13 cellular contexts compared by ENCODE assay signal in genomic region chrX:23811135-23811781, GRCh38. TPM values are rescaled to one million over a fixed set of nuclear protein-coding genes. Genes with fewer than 3 reads are reported as not detected.
A peak's percentile ranks its signal among the peaks of the same experiment; 100 is the strongest.
DNase-seq lines count a peak whose midpoint lies in the region; ATAC-seq, FAIRE-seq and TF ChIP-seq lines count a peak whose summit lies in the region.
"Had no signal": no experiment of that assay in that cellular context is flagged by ENCODE, and none has a peak within 500 bp of the region (broad histone marks: within the 10 kb centered on the region; RNA-seq: fewer than 3 reads in every experiment).

No MANE protein-coding gene starts in this region.

- no peak overlapping the region for H4K91ac ChIP-seq in mesenchymal stem cell (ENCODE audit: low read length)

- FAIRE-seq in bronchial epithelial cell (lab: Jason Lieb, UNC), result no peak
- FAIRE-seq: islet of Langerhans had no signal

- no peak overlapping the region for H3K4me3 Mint-ChIP-seq in activated T-helper 2 cell treated with anti-CD3 and anti-CD28 coated beads, Interferon-gamma antibody, Interleukin-2, Interleukin-4, amounts not matched to agents 10 μg/mL and 5 μg/mL and 100 μg/mL, durations not matched to agents 14 hours and 24 hours and 36 hours (ENCODE audit: low read depth)
- H3K4me3 Mint-ChIP-seq: stimulated activated effector memory CD8-positive, alpha-beta T cell treated with anti-CD3 and anti-CD28 coated beads, Interleukin-12 subunit alpha, Interleukin-12 subunit beta, amount 100 ng/mL, for 72 hours had no signal

- H3K9me3 ChIP-seq in mesenchymal stem cell (ENCODE audit: control insufficient read depth, low read length), result peaks cover 8% of the 10 kb centered on the region

- H3K18ac ChIP-seq in mesenchymal stem cell (ENCODE audit: low read depth in 1 of 2, low read length in 2 of 2), result no peak overlapping the region

- TF ChIP-seq POLR2A in NB4 (IDR thresholded peaks at IDR 0.05; ENCODE audit: extremely low read depth, insufficient read length), result no peak

- H3K23ac ChIP-seq in mesenchymal stem cell (ENCODE audit: low read length in 2 of 2), result no peak overlapping the region

- no peak overlapping the region for H3K4ac ChIP-seq in mesenchymal stem cell (ENCODE audit: low read depth in 1 of 2, low read length in 2 of 2)

- H3K27ac ChIP-seq in mesenchymal stem cell (ENCODE audit: low read length, poor library complexity, severe bottlenecking), result no peak overlapping the region

- peak; percentile 9 for DNase-seq in AG10803 (ENCODE audit: low read depth)
- peak; percentile 81 for DNase-seq in NB4 (ENCODE audit: low read depth)
- peak; percentile 47 for DNase-seq in bronchial epithelial cell (ENCODE audit: low read depth)
- DNase-seq in mesenchymal stem cell, result no peak
- no peak for DNase-seq in NCI-H82 (lab: John Stamatoyannopoulos, UW)
- no peak for DNase-seq in activated T-helper 2 cell treated with anti-CD3 and anti-CD28 coated beads, Interferon-gamma antibody, Interleukin-2, Interleukin-4, amounts not matched to agents 10 μg/mL and 5 μg/mL and 100 μg/mL, durations not matched to agents 14 hours and 24 hours and 36 hours (ENCODE audit: low spot score)
- no peak for DNase-seq in HPDE6-E6E7 (ENCODE audit: extremely low spot score)
- DNase-seq: activated gamma-delta T cell, KG1, NCI-H774 had no signal

- H3K4me3 ChIP-seq in AG10803 (ENCODE audit: low read length) (no peak overlapping the region; the same call in 1 of the 2 replicates), NB4 (ENCODE audit: low read depth, low read length) (peak overlapping the region; percentile 5), bronchial epithelial cell (ENCODE audit: low read depth, low read length) (no peak overlapping the region), mesenchymal stem cell (ENCODE audit: insufficient read depth in 1 of 2, low read depth in 1 of 2, low read length in 2 of 2) (peak overlapping the region in 1 of 2 experiments; percentile 60)

- no peak overlapping the region for H2BK12ac ChIP-seq in mesenchymal stem cell (ENCODE audit: low read length in 2 of 2)

- no peak overlapping the region for H3K4me2 ChIP-seq in mesenchymal stem cell (ENCODE audit: low read length, poor library complexity, severe bottlenecking)

- H3K27me3 ChIP-seq in bronchial epithelial cell (ENCODE audit: control insufficient read depth, insufficient read depth, low read length) (no peaks in the 10 kb centered on the region), mesenchymal stem cell (ENCODE audit: control insufficient read depth in 1 of 2, insufficient read depth in 1 of 2, low read length in 2 of 2) (no peaks in the 10 kb centered on the region)

- H2BK120ac ChIP-seq in mesenchymal stem cell (ENCODE audit: low read depth, low read length), result no peak overlapping the region

- no peak overlapping the region for H4K8ac ChIP-seq in mesenchymal stem cell (ENCODE audit: low read length)

- peaks cover 2% of the 10 kb centered on the region for H3K4me1 Mint-ChIP-seq in activated T-helper 2 cell treated with anti-CD3 and anti-CD28 coated beads, Interferon-gamma antibody, Interleukin-2, Interleukin-4, amounts not matched to agents 10 μg/mL and 5 μg/mL and 100 μg/mL, durations not matched to agents 14 hours and 24 hours and 36 hours (ENCODE audit: low read depth)
- H3K4me1 Mint-ChIP-seq: stimulated activated effector memory CD8-positive, alpha-beta T cell treated with anti-CD3 and anti-CD28 coated beads, Interleukin-12 subunit alpha, Interleukin-12 subunit beta, amount 100 ng/mL, for 72 hours had no signal

- no peak overlapping the region for H2AFZ ChIP-seq in mesenchymal stem cell (ENCODE audit: low read depth, low read length)

- no peak for TF ChIP-seq CTCF in AG10803 (conservative IDR thresholded peaks at IDR 0.05; ENCODE audit: low read length)
- no peak for TF ChIP-seq CTCF in NB4 (IDR thresholded peaks at IDR 0.05; ENCODE audit: low read depth, low read length)
- TF ChIP-seq CTCF in bronchial epithelial cell (IDR thresholded peaks at IDR 0.05; ENCODE audit: insufficient read depth, low read length, severe bottlenecking), result no peak

- H3K36me3 ChIP-seq in bronchial epithelial cell (ENCODE audit: control insufficient read depth, insufficient read depth, low read length) (no peaks in the 10 kb centered on the region), mesenchymal stem cell (ENCODE audit: control insufficient read depth in 1 of 2, insufficient read depth in 2 of 2, low read depth in 1 of 2, low read length in 2 of 2) (no peaks in the 10 kb centered on the region)

- WGBS in mesenchymal stem cell, result 89% methylated on average over 8 of the region's 11 CpGs

- no peaks in the 10 kb centered on the region for H3K79me1 ChIP-seq in mesenchymal stem cell (replicated peaks; ENCODE audit: low read length, poor library complexity, severe bottlenecking)

- H3K36me3 Mint-ChIP-seq in activated T-helper 2 cell treated with anti-CD3 and anti-CD28 coated beads, Interferon-gamma antibody, Interleukin-2, Interleukin-4, amounts not matched to agents 10 μg/mL and 5 μg/mL and 100 μg/mL, durations not matched to agents 14 hours and 24 hours and 36 hours (ENCODE audit: low read depth), result no peaks in the 10 kb centered on the region
- H3K36me3 Mint-ChIP-seq: stimulated activated effector memory CD8-positive, alpha-beta T cell treated with anti-CD3 and anti-CD28 coated beads, Interleukin-12 subunit alpha, Interleukin-12 subunit beta, amount 100 ng/mL, for 72 hours had no signal

- H2BK15ac ChIP-seq in mesenchymal stem cell (ENCODE audit: low read depth, poor library complexity, severe bottlenecking), result no peak overlapping the region

- no peak overlapping the region for H3K27ac Mint-ChIP-seq in activated T-helper 2 cell treated with anti-CD3 and anti-CD28 coated beads, Interferon-gamma antibody, Interleukin-2, Interleukin-4, amounts not matched to agents 10 μg/mL and 5 μg/mL and 100 μg/mL, durations not matched to agents 14 hours and 24 hours and 36 hours
- H3K27ac Mint-ChIP-seq: stimulated activated effector memory CD8-positive, alpha-beta T cell treated with anti-CD3 and anti-CD28 coated beads, Interleukin-12 subunit alpha, Interleukin-12 subunit beta, amount 100 ng/mL, for 72 hours had no signal

- peaks cover 2% of the 10 kb centered on the region for H3K4me1 ChIP-seq in mesenchymal stem cell (ENCODE audit: control insufficient read depth, insufficient read depth, low read depth, low read length)

- no peak overlapping the region for H3K14ac ChIP-seq in mesenchymal stem cell (ENCODE audit: low read length in 2 of 2)

- peaks cover 2% of the 10 kb centered on the region for H3K27me3 Mint-ChIP-seq in activated T-helper 2 cell treated with anti-CD3 and anti-CD28 coated beads, Interferon-gamma antibody, Interleukin-2, Interleukin-4, amounts not matched to agents 10 μg/mL and 5 μg/mL and 100 μg/mL, durations not matched to agents 14 hours and 24 hours and 36 hours (ENCODE audit: low read depth)

- H3K9me3 Mint-ChIP-seq in activated T-helper 2 cell treated with anti-CD3 and anti-CD28 coated beads, Interferon-gamma antibody, Interleukin-2, Interleukin-4, amounts not matched to agents 10 μg/mL and 5 μg/mL and 100 μg/mL, durations not matched to agents 14 hours and 24 hours and 36 hours, result no peaks in the 10 kb centered on the region
- H3K9me3 Mint-ChIP-seq: stimulated activated effector memory CD8-positive, alpha-beta T cell treated with anti-CD3 and anti-CD28 coated beads, Interleukin-12 subunit alpha, Interleukin-12 subunit beta, amount 100 ng/mL, for 72 hours had no signal

- intact Hi-C loops in activated T-helper 2 cell treated with anti-CD3 and anti-CD28 coated beads, Interferon-gamma antibody, Interleukin-2, Interleukin-4, amounts not matched to agents 10 μg/mL and 5 μg/mL and 100 μg/mL, durations not matched to agents 14 hours and 24 hours and 36 hours (cut with micrococcal nuclease), result no loop called here

- no peak for ATAC-seq in GM18873 (IDR thresholded peaks at IDR 0.05; ENCODE audit: low FRiP score, unreplicated experiment)
- ATAC-seq: stimulated activated effector memory CD8-positive, alpha-beta T cell treated with anti-CD3 and anti-CD28 coated beads, Interleukin-12 subunit alpha, Interleukin-12 subunit beta, amount 100 ng/mL, for 72 hours had no signal

- peak overlapping the region; percentile 46 for H3K9ac ChIP-seq in mesenchymal stem cell (ENCODE audit: low read length)

- H2BK5ac ChIP-seq in mesenchymal stem cell (ENCODE audit: low read depth, low read length, poor library complexity, severe bottlenecking), result no peak overlapping the region

- no peak overlapping the region for H2AK5ac ChIP-seq in mesenchymal stem cell (ENCODE audit: low read length, severe bottlenecking)

RNA-seq across cellular contexts. Expression of gene SAT1, which starts 28.3 kb away (rescaled TPM):
- total RNA-seq in bronchial epithelial cell, result 1,193 and 1,762 TPM in 2 replicates
- 314 TPM for polyA plus RNA-seq in mesenchymal stem cell (2013, experiment 1 of 2)
- polyA plus RNA-seq in mesenchymal stem cell (2013, experiment 2 of 2), result 311 TPM
- 76.7 and 78.8 TPM in 2 replicates for total RNA-seq in activated T-helper 2 cell treated with anti-CD3 and anti-CD28 coated beads, Interferon-gamma antibody, Interleukin-2, Interleukin-4, amounts not matched to agents 10 μg/mL and 5 μg/mL and 100 μg/mL, durations not matched to agents 14 hours and 24 hours and 36 hours

Comparison
In these comparisons a context has a peak if more than half of its experiments do, and no peak if none do; other contexts are left out.
1. DNase-seq: peak in AG10803 (single experiment), NB4 (single experiment) and bronchial epithelial cell (single experiment); none in mesenchymal stem cell (single experiment), NCI-H82 (single experiment), activated T-helper 2 cell treated with anti-CD3 and anti-CD28 coated beads, Interferon-gamma antibody, Interleukin-2, Interleukin-4, amounts not matched to agents 10 μg/mL and 5 μg/mL and 100 μg/mL, durations not matched to agents 14 hours and 24 hours and 36 hours (single experiment) and HPDE6-E6E7 (single experiment).
2. RNA of gene SAT1, which starts 28.3 kb away (total RNA-seq): 1,193 to 1,762 TPM in bronchial epithelial cell; 76.7 to 78.8 TPM in activated T-helper 2 cell treated with anti-CD3 and anti-CD28 coated beads, Interferon-gamma antibody, Interleukin-2, Interleukin-4, amounts not matched to agents 10 μg/mL and 5 μg/mL and 100 μg/mL, durations not matched to agents 14 hours and 24 hours and 36 hours; every median in the first group is over 10 times any median in the second.